Comparison of ENCODE assay signal across 21 cellular contexts in genomic region chr7:96331775-96332174, GRCh38. TPM values are rescaled to one million over a fixed set of nuclear protein-coding genes. Genes with fewer than 3 reads are reported as not detected.
DNase-seq lines count a peak whose midpoint lies in the region; ATAC-seq, FAIRE-seq and TF ChIP-seq lines count a peak whose summit lies in the region.
"Had no signal": no experiment of that assay in that cellular context is flagged by ENCODE, and none has a peak within 500 bp of the region (broad histone marks: within the 10 kb centered on the region; RNA-seq: fewer than 3 reads in every experiment).

No MANE protein-coding gene starts in this region.

- in situ Hi-C loops in HepG2 (cut with HindIII; ENCODE audit: extremely low pct_ligation_motif_present, low pct_unique_long_range_greater_than_20kb), result no loop called here

- H3K27ac ChIP-seq in epithelial cell of prostate (peak overlapping the region; percentile 9), HepG2 (ENCODE audit: extremely low read length, insufficient read depth, low read length) (no peak overlapping the region)
- H3K27ac ChIP-seq: 22Rv1, BLaER1, C4-2B had no signal

- H3K4me1 ChIP-seq in HepG2 (ENCODE audit: insufficient read depth, low read length), result peaks cover 33% of the 10 kb centered on the region
- H3K4me1 ChIP-seq: BLaER1 had no signal

- no TSS peak for BruUV-seq in HepG2 (replicated peaks; lab: Mats Ljungman, UMichigan)

- H3K4me3 ChIP-seq in HepG2 (replicated peaks in 1 of 3; ENCODE audit: insufficient read depth in 1 of 3, low read depth in 2 of 3, low read length in 3 of 3), result no peak overlapping the region
- H3K4me3 ChIP-seq: BLaER1, GM12878, GM23338 had no signal

- H3K27me3 ChIP-seq in HepG2 (ENCODE audit: control insufficient read depth in 1 of 2, insufficient read depth in 2 of 2, low read length in 2 of 2), result no peaks in the 10 kb centered on the region
- H3K27me3 ChIP-seq: BLaER1 had no signal

- ATAC-seq in HepG2 (peak; percentile 63), HG02973 (IDR thresholded peaks at IDR 0.05; ENCODE audit: unreplicated experiment) (no peak)
- ATAC-seq: CD8-positive, alpha-beta T cell; GM12878; GM23338; HCT116 had no signal

- CTCF ChIA-PET in HepG2 (lab: Yijun Ruan, JAX; ENCODE audit: low intra/inter-chr PET ratio, low total read pairs), result no interaction called here

- POLR2A ChIA-PET in HepG2 (lab: Yijun Ruan, JAX), result interaction anchor here (0.9 to 1.4 kb wide), 2 partner anchors 9 to 28 kb away, joined by 3 to 5 read pairs; no protein-coding TSS in a partner anchor

- no peaks in the 10 kb centered on the region for H3K79me2 ChIP-seq in HepG2 (ENCODE audit: insufficient read depth, low read length)

- TF ChIP-seq EP300 in HepG2 (IDR thresholded peaks at IDR 0.05; ENCODE audit: low read depth in 2 of 2, low read length in 2 of 2) (no peak), HepG2 (CRISPR knock-in tag; IDR thresholded peaks at IDR 0.05; ENCODE audit: borderline replicate concordance) (no peak)

- 8% methylated on average over 3 of the region's 3 CpGs for WGBS in HepG2 (ENCODE audit: low lambda C conversion rate)

- intact Hi-C loops in HepG2 (cut with micrococcal nuclease; ENCODE audit: unreplicated experiment), result no loop called here

- no peaks in the 10 kb centered on the region for H3K36me3 ChIP-seq in HepG2 (replicated peaks in 1 of 2; ENCODE audit: control insufficient read depth in 1 of 2, insufficient read depth in 2 of 2, low read length in 2 of 2)
- H3K36me3 ChIP-seq: BLaER1 had no signal

- H2AFZ ChIP-seq in HepG2 (ENCODE audit: low read length), result no peak overlapping the region
- H2AFZ ChIP-seq: GM23338 had no signal

- no peak for TF ChIP-seq CTCF in HepG2 (CRISPR knock-in tag; IDR thresholded peaks at IDR 0.05)

- peak; percentile 52 for DNase-seq in NCI-H69 (lab: John Stamatoyannopoulos, UW)
- DNase-seq in epithelial cell of prostate (ENCODE audit: low read depth, low spot score), result no peak
- peak; percentile 25 for DNase-seq in HepG2 (ENCODE audit: low spot score)
- DNase-seq in UCSD-AML1 (lab: John Stamatoyannopoulos, UW; ENCODE audit: unreplicated experiment), result no peak
- DNase-seq in activated naive CD4-positive, alpha-beta T cell treated with Interleukin-2 at 50 U/mL for 16 hours, result no peak
- DNase-seq: CD4-positive, CD25-positive, alpha-beta regulatory T cell; CD8-positive, alpha-beta T cell; DMS79; EL; GDM1; H9 had no signal

- no peaks in the 10 kb centered on the region for H4K20me1 ChIP-seq in HepG2 (ENCODE audit: insufficient read depth, low read length)
- H4K20me1 ChIP-seq: BLaER1 had no signal

- H3K9me3 ChIP-seq in HepG2 (ENCODE audit: low read length), result no peaks in the 10 kb centered on the region
- H3K9me3 ChIP-seq: BLaER1, Caco-2 had no signal

- peak overlapping the region; percentile 40 for H3K4me2 ChIP-seq in HepG2 (ENCODE audit: low read depth, low read length)
- H3K4me2 ChIP-seq: BLaER1, GM23338 had no signal

- no peak for TF ChIP-seq RAD21 in HepG2 (CRISPR knock-in tag; IDR thresholded peaks at IDR 0.05)

- H3K9ac ChIP-seq in HepG2 (ENCODE audit: insufficient read depth, low read depth, low read length), result 0 out of 2 replicates have a peak overlapping the region, but pooled peaks have one; percentile 0
- H3K9ac ChIP-seq: BLaER1 had no signal

- TF ChIP-seq POLR2A in HepG2 (IDR thresholded peaks at IDR 0.05; ENCODE audit: insufficient read depth in 1 of 2, low read depth in 2 of 2, low read length in 2 of 2), result no peak

- FAIRE-seq in HepG2 (lab: Jason Lieb, UNC), result no peak
- FAIRE-seq: A204.1, GM12878, GM18507 had no signal

TF ChIP-seq in HepG2, 621 proteins besides CTCF, POLR2A, EP300 and RAD21 (continues in another document):
- TF ChIP-seq NRL (CRISPR knock-in tag; IDR thresholded peaks at IDR 0.05; ENCODE audit: borderline replicate concordance) (no peak), MEIS1 (CRISPR knock-in tag; IDR thresholded peaks at IDR 0.05; ENCODE audit: borderline replicate concordance) (0 out of 2 replicates have a peak, but pooled peaks have one; percentile 32), ZBTB37 (CRISPR knock-in tag; IDR thresholded peaks at IDR 0.05) (peak; percentile 76; the same call in 1 of the 2 replicates), HOXA3 (CRISPR knock-in tag; IDR thresholded peaks at IDR 0.05) (no peak), ZNF333 (CRISPR knock-in tag; IDR thresholded peaks at IDR 0.05; ENCODE audit: borderline replicate concordance) (no peak), ZNF550 (CRISPR knock-in tag; IDR thresholded peaks at IDR 0.05; ENCODE audit: borderline replicate concordance) (no peak), CREM (IDR thresholded peaks at IDR 0.05) (no peak), CREM (CRISPR knock-in tag; IDR thresholded peaks at IDR 0.05) (no peak), PLSCR1 (CRISPR knock-in tag; IDR thresholded peaks at IDR 0.05; ENCODE audit: borderline replicate concordance) (no peak), CEBPB (IDR thresholded peaks at IDR 0.05; ENCODE audit: borderline replicate concordance, low read depth, low read length) (0 out of 2 replicates have a peak, but pooled peaks have one; percentile 2), ZNF547 (CRISPR knock-in tag; IDR thresholded peaks at IDR 0.05) (no peak), SRSF4 (IDR thresholded peaks at IDR 0.05; ENCODE audit: low read depth, low read length, poor library complexity, severe bottlenecking) (no peak), ZNF12 (CRISPR knock-in tag; IDR thresholded peaks at IDR 0.05) (0 out of 2 replicates have a peak, but pooled peaks have one; percentile 43), ZNF335 (CRISPR knock-in tag; IDR thresholded peaks at IDR 0.05) (no peak)
- TF ChIP-seq, protein P1, sequence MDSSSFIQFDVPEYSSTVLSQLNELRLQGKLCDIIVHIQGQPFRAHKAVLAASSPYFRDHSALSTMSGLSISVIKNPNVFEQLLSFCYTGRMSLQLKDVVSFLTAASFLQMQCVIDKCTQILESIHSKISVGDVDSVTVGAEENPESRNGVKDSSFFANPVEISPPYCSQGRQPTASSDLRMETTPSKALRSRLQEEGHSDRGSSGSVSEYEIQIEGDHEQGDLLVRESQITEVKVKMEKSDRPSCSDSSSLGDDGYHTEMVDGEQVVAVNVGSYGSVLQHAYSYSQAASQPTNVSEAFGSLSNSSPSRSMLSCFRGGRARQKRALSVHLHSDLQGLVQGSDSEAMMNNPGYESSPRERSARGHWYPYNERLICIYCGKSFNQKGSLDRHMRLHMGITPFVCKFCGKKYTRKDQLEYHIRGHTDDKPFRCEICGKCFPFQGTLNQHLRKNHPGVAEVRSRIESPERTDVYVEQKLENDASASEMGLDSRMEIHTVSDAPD (CRISPR knock-in tag; IDR thresholded peaks at IDR 0.05), result peak; percentile 90; the same call in 1 of the 2 replicates
- TF ChIP-seq, protein P2, sequence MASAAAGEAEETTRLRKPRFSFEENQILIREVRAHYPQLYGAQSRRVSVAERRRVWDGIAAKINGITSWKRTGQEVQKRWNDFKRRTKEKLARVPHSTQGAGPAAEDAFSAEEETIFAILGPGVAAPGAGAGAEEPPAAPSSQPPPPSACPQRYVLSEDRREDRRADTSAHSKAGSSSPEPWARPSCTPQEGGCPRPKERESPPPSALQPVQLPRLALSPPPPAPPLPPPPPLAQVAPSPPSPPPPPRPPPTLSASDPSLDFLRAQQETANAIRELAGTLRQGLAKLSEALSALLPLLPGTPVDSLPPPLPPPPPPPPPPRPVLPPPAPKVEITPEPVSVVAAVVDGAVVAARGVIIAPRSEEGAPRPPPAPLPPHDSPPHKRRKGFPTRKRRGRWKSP (CRISPR knock-in tag; IDR thresholded peaks at IDR 0.05), result no peak

RNA-seq across cellular contexts. Expression of gene SLC25A13, which starts 9.9 kb away (rescaled TPM):
- total RNA-seq in HepG2 (2016; rRNA removed; fragmentation: Illumina TruSeq; extraction: Trizol), result 84.9 and 112 TPM in 2 replicates
- total RNA-seq in HepG2 (2016; cell fraction: cytosol; rRNA removed; fragmentation: Illumina TruSeq; extraction: Trizol; ENCODE audit: low read depth), result 42.8 and 48.3 TPM in 2 replicates
- total RNA-seq in HepG2 (2016; cell fraction: insoluble cytoplasmic fraction; rRNA removed; fragmentation: Illumina TruSeq; extraction: Trizol), result 87.2 and 111 TPM in 2 replicates
- total RNA-seq in HepG2 (2016; cell fraction: membrane; rRNA removed; fragmentation: Illumina TruSeq; extraction: Trizol), result 55.1 and 60.6 TPM in 2 replicates
- 73.7 and 78.0 TPM in 2 replicates for total RNA-seq in HepG2 (2016; cell fraction: nucleus; rRNA removed; fragmentation: Illumina TruSeq; extraction: Trizol)
- polyA plus RNA-seq in HepG2 (2011; rRNA removed), result 32.7 and 36.2 TPM in 2 replicates
- 18.3 and 29.4 TPM in 2 replicates for polyA plus RNA-seq in HepG2 (2011; cell fraction: cytosol; rRNA removed)
- polyA plus RNA-seq in HepG2 (2011; cell fraction: nucleus; rRNA removed), result 32.1 and 35.6 TPM in 2 replicates
- 40.3 and 51.0 TPM in 2 replicates for polyA plus RNA-seq in HepG2 (2012)
- 14.6 and 15.8 TPM in 2 replicates for polyA plus RNA-seq in HepG2 (2016; cell fraction: cytosol; fragmentation: Illumina TruSeq; extraction: Trizol; ENCODE audit: low read depth)
- 94.2 and 94.4 TPM in 2 replicates for polyA plus RNA-seq in HepG2 (2016; cell fraction: insoluble cytoplasmic fraction; fragmentation: Illumina TruSeq; extraction: Trizol; ENCODE audit: low read depth)
- polyA plus RNA-seq in HepG2 (2016; cell fraction: membrane; fragmentation: Illumina TruSeq; extraction: Trizol; ENCODE audit: low read depth), result 28.0 and 33.7 TPM in 2 replicates
- 68.9 and 70.7 TPM in 2 replicates for polyA plus RNA-seq in HepG2 (2016; cell fraction: nucleus; fragmentation: Illumina TruSeq; extraction: Trizol; ENCODE audit: insufficient read depth, low read depth)
- 25.8 and 44.3 TPM in 2 replicates for polyA minus RNA-seq in HepG2 (2011; rRNA and poly(A)+ RNA removed; ENCODE audit: low replicate concordance)
- 36.7 and 39.4 TPM in 2 replicates for polyA minus RNA-seq in HepG2 (2011; cell fraction: cytosol; rRNA and poly(A)+ RNA removed)
- 71.4 and 83.4 TPM in 2 replicates for polyA minus RNA-seq in HepG2 (2011; cell fraction: nucleus; rRNA and poly(A)+ RNA removed)

Comparison
In these comparisons a context has a peak if more than half of its experiments do, and no peak if none do; other contexts are left out.
1. DNase-seq: peak in NCI-H69 (single experiment) and HepG2 (single experiment); none in epithelial cell of prostate (single experiment), UCSD-AML1 (single experiment) and activated naive CD4-positive, alpha-beta T cell treated with Interleukin-2 at 50 U/mL for 16 hours (single experiment).